In the genomic region with DNA sequence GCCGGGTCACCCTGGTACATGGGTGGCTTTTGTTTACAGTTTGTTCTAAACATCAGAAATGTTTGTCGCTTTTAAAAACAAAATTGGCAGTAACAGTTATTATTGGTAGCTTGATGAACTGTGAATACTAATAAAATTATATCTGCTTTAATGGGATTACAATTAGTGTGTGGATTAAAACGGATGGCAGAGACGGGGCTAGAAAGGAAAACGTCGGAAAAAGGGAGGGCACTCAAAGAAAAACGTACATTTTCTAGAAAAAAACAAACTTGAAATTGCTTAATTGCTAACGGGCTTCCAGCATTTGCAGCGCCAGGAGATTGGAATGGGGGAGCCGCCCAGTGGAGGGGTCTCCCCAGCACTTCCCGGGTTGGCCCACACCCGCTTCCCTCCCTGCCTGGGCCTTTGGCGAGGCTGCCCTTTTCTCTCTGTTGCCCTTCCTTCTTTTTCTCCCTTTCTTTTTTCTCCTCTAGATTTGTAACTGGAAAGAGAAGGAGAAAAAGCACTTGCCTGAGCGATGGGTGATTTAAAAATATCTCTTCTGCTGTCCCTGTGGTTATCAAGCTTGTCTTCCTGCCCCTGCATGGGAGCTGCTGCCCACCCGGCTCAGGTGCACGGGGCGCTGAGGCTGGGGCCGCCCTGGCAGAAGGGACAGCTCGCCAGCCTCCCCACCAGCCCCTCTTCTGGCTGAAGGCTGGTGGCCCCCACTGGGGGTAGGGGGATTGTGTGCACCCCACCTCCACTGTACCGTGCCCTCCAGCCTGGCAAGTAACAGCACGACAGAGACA, we compare ENCODE assay signal across 9 cellular contexts. TPM values are rescaled to one million over a fixed set of nuclear protein-coding genes. Genes with fewer than 3 reads are reported as not detected.
DNase-seq lines count a peak whose midpoint lies in the region; ATAC-seq and TF ChIP-seq lines count a peak whose summit lies in the region.
"Had no signal": no experiment of that assay in that cellular context is flagged by ENCODE, and none has a peak within 500 bp of the region (broad histone marks: within the 10 kb centered on the region; RNA-seq: fewer than 3 reads in every experiment).

No MANE protein-coding gene starts in this region.

- no peak for ATAC-seq in HCT116

- CTCF ChIA-PET in HCT116 (lab: Charles Lee): interaction anchor here (1.3 to 1.7 kb wide), 3 partner anchors 18 to 109 kb away, joined by 3 to 8 read pairs (median 5); no protein-coding TSS in a partner anchor

- intact Hi-C loops in HCT116 (cut with micrococcal nuclease): no loop called here
- intact Hi-C loops in ascending aorta (cut with DNase I): no loop called here

- in situ Hi-C loops in ACHN (cut with HindIII; ENCODE audit: low pct_ligation_motif_present, low pct_unique_long_range_greater_than_20kb, low sequenced_read_pairs): no loop called here

- TF ChIP-seq CTCF in HCT116 (IDR thresholded peaks at IDR 0.05 in 2 of 3, conservative IDR thresholded peaks at IDR 0.05 in 1 of 3; ENCODE audit: borderline replicate concordance in 1 of 3, insufficient read depth in 1 of 3, low read depth in 2 of 3, low read length in 2 of 3) (no peak), ascending aorta (IDR thresholded peaks at IDR 0.05) (no peak)

- H3K36me3 ChIP-seq in HCT116 (ENCODE audit: control insufficient read depth in 1 of 2, insufficient read depth in 2 of 2, low read length in 2 of 2) (no peaks in the 10 kb centered on the region; a peak in 1 of 4 replicates), ascending aorta (no peaks in the 10 kb centered on the region)

- BruUV-seq in HCT116 (replicated peaks; lab: Mats Ljungman, UMichigan): TSS peak; percentile 23

- peaks cover 23 to 29% of the 10 kb centered on the region in 2 experiments for H3K4me1 ChIP-seq in HCT116 (ENCODE audit: control insufficient read depth in 1 of 2, insufficient read depth in 2 of 2, low read length in 2 of 2)
- peaks cover 23 to 46% of the 10 kb centered on the region in 2 donors for H3K4me1 ChIP-seq in ascending aorta

- DNase-seq in HCT116 (ENCODE audit: low read depth, low spot score) (no peak), ascending aorta (ENCODE audit: low spot score in 2 of 2) (no peak), ACHN (no peak), NCI-H1048 (lab: John Stamatoyannopoulos, UW) (no peak)
- no peak for DNase-seq in activated CD4-positive, alpha-beta T cell treated with anti-CD3 and anti-CD28 coated beads, Interleukin-2, amount 50 U/mL, for 4 hours
- no peak for DNase-seq in activated CD8-positive, alpha-beta memory T cell treated with anti-CD3 and anti-CD28 coated beads, Interleukin-2, amount 50 U/mL, for 48 hours
- DNase-seq: stimulated activated CD4-positive, alpha-beta T cell treated with anti-CD3 and anti-CD28 coated beads, Interleukin-15, amount 100 ng/mL, for 24 hours had no signal

- peak overlapping the region; percentile 80 for H3K4me2 ChIP-seq in HCT116 (ENCODE audit: low read length)

- H2AFZ ChIP-seq in HCT116 (ENCODE audit: low read depth, low read length, poor library complexity, severe bottlenecking): no peak overlapping the region

- RAD21 ChIA-PET in HCT116 (lab: Charles Lee; ENCODE audit: low non-redundant PET in 1 of 2, low total read pairs in 2 of 2, uncharacterized antibody in 2 of 2, unreplicated experiment in 2 of 2): interaction anchor here (0.7 to 1.4 kb wide), 4 partner anchors 45 to 109 kb away, joined by 3 to 4 read pairs (median 4); no protein-coding TSS in a partner anchor

- peak overlapping the region; percentile 82 to 83; a peak in 3 of 4 replicates for H3K4me3 ChIP-seq in HCT116 (replicated peaks in 1 of 2; ENCODE audit: low read depth in 1 of 2, low read length in 2 of 2)
- H3K4me3 ChIP-seq in ascending aorta: peak overlapping the region; percentile 81 to 91
- H3K4me3 ChIP-seq in iPS-18c (ENCODE audit: insufficient read depth, low read depth, low read length): peak overlapping the region; percentile 49; the same call in 1 of the 2 replicates
- peak overlapping the region in 6 of 7 experiments; percentile 41 to 77 (median 69) for H3K4me3 ChIP-seq in skin epidermis

- H3K9me3 ChIP-seq in HCT116 (ENCODE audit: control insufficient read depth in 1 of 2, insufficient read depth in 1 of 2, low read depth in 1 of 2, low read length in 2 of 2) (no peaks in the 10 kb centered on the region), ascending aorta (no peaks in the 10 kb centered on the region), iPS-18c (ENCODE audit: control insufficient read depth, insufficient read depth, low read length) (no peaks in the 10 kb centered on the region)

- peak overlapping the region; percentile 95 for H3K9ac ChIP-seq in HCT116 (ENCODE audit: low read length)

- TF ChIP-seq RAD21 in HCT116 (IDR thresholded peaks at IDR 0.05; ENCODE audit: low read depth): no peak

- H4K20me1 ChIP-seq in HCT116 (ENCODE audit: insufficient read depth): no peaks in the 10 kb centered on the region

- H3K27ac ChIP-seq in HCT116 (ENCODE audit: low read depth, low read length) (peak overlapping the region; percentile 99), ascending aorta (peak overlapping the region; percentile 91 to 98), skin epidermis (peak overlapping the region; percentile 78 to 100 (median 96))

- H3K9me2 ChIP-seq in HCT116 (ENCODE audit: insufficient read depth): no peaks in the 10 kb centered on the region

- no peaks in the 10 kb centered on the region for H3K27me3 ChIP-seq in HCT116 (ENCODE audit: insufficient read depth, low read length)
- H3K27me3 ChIP-seq in ascending aorta: no peaks in the 10 kb centered on the region

- POLR2A ChIA-PET in HCT116 (lab: Charles Lee): no interaction called here

- H3K79me2 ChIP-seq in HCT116 (ENCODE audit: insufficient read depth, low read length): peaks cover 87% of the 10 kb centered on the region

- no peak for TF ChIP-seq POLR2A in HCT116 (IDR thresholded peaks at IDR 0.05; ENCODE audit: borderline replicate concordance, extremely low read depth, insufficient read depth, insufficient read length)

TF ChIP-seq in HCT116, 20 proteins besides CTCF, POLR2A, EP300 and RAD21:
- TF ChIP-seq, protein P1, sequence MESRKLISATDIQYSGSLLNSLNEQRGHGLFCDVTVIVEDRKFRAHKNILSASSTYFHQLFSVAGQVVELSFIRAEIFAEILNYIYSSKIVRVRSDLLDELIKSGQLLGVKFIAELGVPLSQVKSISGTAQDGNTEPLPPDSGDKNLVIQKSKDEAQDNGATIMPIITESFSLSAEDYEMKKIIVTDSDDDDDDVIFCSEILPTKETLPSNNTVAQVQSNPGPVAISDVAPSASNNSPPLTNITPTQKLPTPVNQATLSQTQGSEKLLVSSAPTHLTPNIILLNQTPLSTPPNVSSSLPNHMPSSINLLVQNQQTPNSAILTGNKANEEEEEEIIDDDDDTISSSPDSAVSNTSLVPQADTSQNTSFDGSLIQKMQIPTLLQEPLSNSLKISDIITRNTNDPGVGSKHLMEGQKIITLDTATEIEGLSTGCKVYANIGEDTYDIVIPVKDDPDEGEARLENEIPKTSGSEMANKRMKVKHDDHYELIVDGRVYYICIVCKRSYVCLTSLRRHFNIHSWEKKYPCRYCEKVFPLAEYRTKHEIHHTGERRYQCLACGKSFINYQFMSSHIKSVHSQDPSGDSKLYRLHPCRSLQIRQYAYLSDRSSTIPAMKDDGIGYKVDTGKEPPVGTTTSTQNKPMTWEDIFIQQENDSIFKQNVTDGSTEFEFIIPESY (IDR thresholded peaks at IDR 0.05; ENCODE audit: extremely low read depth, insufficient replicate concordance, low read length): no peak
- TF ChIP-seq, protein P2, sequence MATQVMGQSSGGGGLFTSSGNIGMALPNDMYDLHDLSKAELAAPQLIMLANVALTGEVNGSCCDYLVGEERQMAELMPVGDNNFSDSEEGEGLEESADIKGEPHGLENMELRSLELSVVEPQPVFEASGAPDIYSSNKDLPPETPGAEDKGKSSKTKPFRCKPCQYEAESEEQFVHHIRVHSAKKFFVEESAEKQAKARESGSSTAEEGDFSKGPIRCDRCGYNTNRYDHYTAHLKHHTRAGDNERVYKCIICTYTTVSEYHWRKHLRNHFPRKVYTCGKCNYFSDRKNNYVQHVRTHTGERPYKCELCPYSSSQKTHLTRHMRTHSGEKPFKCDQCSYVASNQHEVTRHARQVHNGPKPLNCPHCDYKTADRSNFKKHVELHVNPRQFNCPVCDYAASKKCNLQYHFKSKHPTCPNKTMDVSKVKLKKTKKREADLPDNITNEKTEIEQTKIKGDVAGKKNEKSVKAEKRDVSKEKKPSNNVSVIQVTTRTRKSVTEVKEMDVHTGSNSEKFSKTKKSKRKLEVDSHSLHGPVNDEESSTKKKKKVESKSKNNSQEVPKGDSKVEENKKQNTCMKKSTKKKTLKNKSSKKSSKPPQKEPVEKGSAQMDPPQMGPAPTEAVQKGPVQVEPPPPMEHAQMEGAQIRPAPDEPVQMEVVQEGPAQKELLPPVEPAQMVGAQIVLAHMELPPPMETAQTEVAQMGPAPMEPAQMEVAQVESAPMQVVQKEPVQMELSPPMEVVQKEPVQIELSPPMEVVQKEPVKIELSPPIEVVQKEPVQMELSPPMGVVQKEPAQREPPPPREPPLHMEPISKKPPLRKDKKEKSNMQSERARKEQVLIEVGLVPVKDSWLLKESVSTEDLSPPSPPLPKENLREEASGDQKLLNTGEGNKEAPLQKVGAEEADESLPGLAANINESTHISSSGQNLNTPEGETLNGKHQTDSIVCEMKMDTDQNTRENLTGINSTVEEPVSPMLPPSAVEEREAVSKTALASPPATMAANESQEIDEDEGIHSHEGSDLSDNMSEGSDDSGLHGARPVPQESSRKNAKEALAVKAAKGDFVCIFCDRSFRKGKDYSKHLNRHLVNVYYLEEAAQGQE (IDR thresholded peaks at IDR 0.05; ENCODE audit: low read depth): no peak
- TF ChIP-seq EZH2phosphoT487 (IDR thresholded peaks at IDR 0.05; ENCODE audit: borderline replicate concordance) (no peak), CBX3 (IDR thresholded peaks at IDR 0.05; ENCODE audit: low read depth) (no peak), SRF (IDR thresholded peaks at IDR 0.05; ENCODE audit: low read depth) (no peak)

RNA-seq across cellular contexts. Expression of a gene that starts 5.9 kb away (rescaled TPM):
- total RNA-seq in HCT116 (2021; ENCODE audit: unreplicated experiment) (45.2 TPM), ascending aorta (29.1 TPM)
- 16.1 and 18.2 TPM in 2 replicates for polyA plus RNA-seq in HCT116 (2012)
